In genomic region chr19:48135411-48135810, GRCh38 we compare ENCODE assay signal across 18 cellular contexts. TPM values are rescaled to one million over a fixed set of nuclear protein-coding genes. Genes with fewer than 3 reads are reported as not detected.
DNase-seq lines count a peak whose midpoint lies in the region; ATAC-seq and TF ChIP-seq lines count a peak whose summit lies in the region.
"Had no signal": no experiment of that assay in that cellular context is flagged by ENCODE, and none has a peak within 500 bp of the region (broad histone marks: within the 10 kb centered on the region; RNA-seq: fewer than 3 reads in every experiment).

No MANE protein-coding gene starts in this region.

- no peak for TF ChIP-seq CTCF in endodermal cell (conservative IDR thresholded peaks at IDR 0.05)

- no peak for ATAC-seq in sciatic nerve

- H3K36me3 Mint-ChIP-seq in activated naive CD4-positive, alpha-beta T cell treated with anti-CD3 and anti-CD28 coated beads for 36 hours (ENCODE audit: low read depth), result peaks cover 43% of the 10 kb centered on the region
- H3K36me3 Mint-ChIP-seq in endodermal cell (ENCODE audit: low read depth), result peaks cover 53% of the 10 kb centered on the region

- H3K4me3 ChIP-seq in endodermal cell (ENCODE audit: low read length), result no peak overlapping the region
- H3K4me3 ChIP-seq: BLaER1 treated with 17β-estradiol and CSF1 and Interleukin-3, amounts not matched to agents 10 nM and 100 nM; PC-9 had no signal

- CTCF ChIA-PET in activated naive CD4-positive, alpha-beta T cell treated with anti-CD3 and anti-CD28 coated beads for 36 hours (lab: Charles Lee), result no interaction called here

- 88 to 92% methylated on average over 6 to 8 of the region's 8 CpGs for WGBS in endodermal cell (ENCODE audit: insufficient coverage in 1 of 2, insufficient read length in 1 of 2), 2 experiments

- DNase-seq in activated naive CD4-positive, alpha-beta T cell treated with anti-CD3 and anti-CD28 coated beads for 36 hours, result peak; percentile 41
- DNase-seq in activated naive CD4-positive, alpha-beta T cell treated with anti-CD3 and anti-CD28 coated beads, Interleukin-2, amount 50 U/mL, for 16 hours, result no peak
- DNase-seq in HT-29 (ENCODE audit: low spot score) (peak; percentile 39), endodermal cell (peak; percentile 65), inferior parietal cortex (ENCODE audit: extremely low spot score) (no peak), sciatic nerve (ENCODE audit: low spot score) (no peak), NCI-H345 treated with DMSO at 0.1 percent for 48 hours (lab: John Stamatoyannopoulos, UW; ENCODE audit: unreplicated experiment) (no peak)
- peak; percentile 4 to 30 for DNase-seq in stimulated activated CD4-positive, alpha-beta T cell treated with anti-CD3 and anti-CD28 coated beads, Interleukin-4, amount 100 ng/mL, for 48 hours (ENCODE audit: low read depth in 2 of 2)
- DNase-seq: activated CD4-positive, alpha-beta T cell treated with anti-CD3 and anti-CD28 coated beads for 4 hours; activated gamma-delta T cell; effector memory CD4-positive, alpha-beta T cell; GF-D8; kidney glomerular epithelial cell; NCI-H345 had no signal

- intact Hi-C loops in activated naive CD4-positive, alpha-beta T cell treated with anti-CD3 and anti-CD28 coated beads for 36 hours (cut with micrococcal nuclease), result no loop called here
- intact Hi-C loops in sciatic nerve (cut with DNase I), result no loop called here

- no peaks in the 10 kb centered on the region for H3K4me1 ChIP-seq in endodermal cell (ENCODE audit: control insufficient read depth, insufficient read depth, low read length)
- H3K4me1 ChIP-seq: BLaER1 treated with 17β-estradiol and CSF1 and Interleukin-3, amounts not matched to agents 10 nM and 100 nM had no signal

- H3K27me3 Mint-ChIP-seq in activated naive CD4-positive, alpha-beta T cell treated with anti-CD3 and anti-CD28 coated beads for 36 hours (ENCODE audit: low read depth), result no peaks in the 10 kb centered on the region
- H3K27me3 Mint-ChIP-seq in endodermal cell (ENCODE audit: insufficient read depth), result no peaks in the 10 kb centered on the region
- H3K27me3 Mint-ChIP-seq: brain had no signal

- H3K27ac Mint-ChIP-seq in activated naive CD4-positive, alpha-beta T cell treated with anti-CD3 and anti-CD28 coated beads for 36 hours, result no peak overlapping the region
- peak overlapping the region; percentile 72 for H3K27ac Mint-ChIP-seq in endodermal cell

- no peak overlapping the region for H3K4me3 Mint-ChIP-seq in activated naive CD4-positive, alpha-beta T cell treated with anti-CD3 and anti-CD28 coated beads for 36 hours
- no peak overlapping the region for H3K4me3 Mint-ChIP-seq in endodermal cell
- H3K4me3 Mint-ChIP-seq: brain had no signal

- H3K36me3 ChIP-seq in endodermal cell (ENCODE audit: control insufficient read depth, insufficient read depth, low read length), result peaks cover 32% of the 10 kb centered on the region

- no peaks in the 10 kb centered on the region for H3K27me3 ChIP-seq in endodermal cell (ENCODE audit: control insufficient read depth, insufficient read depth, low read length, poor library complexity, severe bottlenecking)
- H3K27me3 ChIP-seq: BLaER1 treated with 17β-estradiol and CSF1 and Interleukin-3, amounts not matched to agents 10 nM and 100 nM had no signal

- no peaks in the 10 kb centered on the region for H3K4me1 Mint-ChIP-seq in activated naive CD4-positive, alpha-beta T cell treated with anti-CD3 and anti-CD28 coated beads for 36 hours (ENCODE audit: low read depth)
- no peaks in the 10 kb centered on the region for H3K4me1 Mint-ChIP-seq in endodermal cell
- H3K4me1 Mint-ChIP-seq: brain had no signal

- H3K9me3 ChIP-seq in endodermal cell (ENCODE audit: control insufficient read depth, low read length), result no peaks in the 10 kb centered on the region
- H3K9me3 ChIP-seq: BLaER1 treated with 17β-estradiol and CSF1 and Interleukin-3, amounts not matched to agents 10 nM and 100 nM had no signal

- H3K27ac ChIP-seq in endodermal cell (ENCODE audit: low read depth, low read length), result no peak overlapping the region
- H3K27ac ChIP-seq: BLaER1 treated with 17β-estradiol and CSF1 and Interleukin-3, amounts not matched to agents 10 nM and 100 nM; HL-60; PC-9 had no signal

- no peak overlapping the region for H3K9ac ChIP-seq in endodermal cell (ENCODE audit: extremely low read depth, low read length, poor library complexity, severe bottlenecking)
- H3K9ac ChIP-seq: BLaER1 treated with 17β-estradiol and CSF1 and Interleukin-3, amounts not matched to agents 10 nM and 100 nM had no signal

- no peaks in the 10 kb centered on the region for H3K9me3 Mint-ChIP-seq in activated naive CD4-positive, alpha-beta T cell treated with anti-CD3 and anti-CD28 coated beads for 36 hours
- no peaks in the 10 kb centered on the region for H3K9me3 Mint-ChIP-seq in endodermal cell
- H3K9me3 Mint-ChIP-seq: brain had no signal

RNA-seq across cellular contexts. Expression of gene PLA2G4C, which starts 24.8 kb away (rescaled TPM):
- 1 to 10 TPM; 8.8 to 9.6 TPM for total RNA-seq in activated naive CD4-positive, alpha-beta T cell treated with anti-CD3 and anti-CD28 coated beads for 36 hours
- total RNA-seq in HT-29 (2014; rRNA removed; shearing (Covaris generic)), result 1.8 TPM in 1 of 2 replicates, not detected in the other
- 1 to 10 TPM; 1.3 to 1.4 TPM for total RNA-seq in endodermal cell
- 1.9 TPM for polyA plus RNA-seq in endodermal cell (2013, experiment 1 of 2)
- polyA plus RNA-seq in endodermal cell (2013, experiment 2 of 2), result 0.79 TPM
- total RNA-seq in sciatic nerve, result 32.7 TPM
- total RNA-seq: PC-9 had no signal

RNA-seq across cellular contexts. Expression of gene LIG1, which starts 34.7 kb away (rescaled TPM):
- total RNA-seq in activated naive CD4-positive, alpha-beta T cell treated with anti-CD3 and anti-CD28 coated beads for 36 hours, result 100 to 1,000 TPM; 187 to 195 TPM
- total RNA-seq in HT-29 (2014; rRNA removed; shearing (Covaris generic)), result 174 and 182 TPM in 2 replicates
- total RNA-seq in endodermal cell (100 to 1,000 TPM in 1 of 2 donors, 10 to 100 TPM in 1; 91.6 to 117 TPM), sciatic nerve (16.9 TPM)
- polyA plus RNA-seq in endodermal cell (2013, experiment 1 of 2), result 74.1 TPM
- 65.3 TPM for polyA plus RNA-seq in endodermal cell (2013, experiment 2 of 2)

RNA-seq across cellular contexts. Expression of gene ZSWIM9, which starts 35.1 kb away (rescaled TPM):
- total RNA-seq in activated naive CD4-positive, alpha-beta T cell treated with anti-CD3 and anti-CD28 coated beads for 36 hours, result 1 to 10 TPM; 6.1 to 6.7 TPM
- total RNA-seq in HT-29 (2014; rRNA removed; shearing (Covaris generic)), result 7.5 and 8.2 TPM in 2 replicates
- total RNA-seq in endodermal cell (10 to 100 TPM in 1 of 2 donors, 1 to 10 TPM in 1; 9.9 to 13.0 TPM), sciatic nerve (10.7 TPM)
- polyA plus RNA-seq in endodermal cell (2013, experiment 1 of 2), result 6.1 TPM
- polyA plus RNA-seq in endodermal cell (2013, experiment 2 of 2), result 5.6 TPM

Comparison
In these comparisons a context has a peak if more than half of its experiments do, and no peak if none do; other contexts are left out.
1. DNase-seq: peak in activated naive CD4-positive, alpha-beta T cell treated with anti-CD3 and anti-CD28 coated beads for 36 hours (single experiment), HT-29 (single experiment), endodermal cell (single experiment) and stimulated activated CD4-positive, alpha-beta T cell treated with anti-CD3 and anti-CD28 coated beads, Interleukin-4, amount 100 ng/mL, for 48 hours (2 of 2); none in activated naive CD4-positive, alpha-beta T cell treated with anti-CD3 and anti-CD28 coated beads, Interleukin-2, amount 50 U/mL, for 16 hours (single experiment), inferior parietal cortex (single experiment), sciatic nerve (single experiment) and NCI-H345 treated with DMSO at 0.1 percent for 48 hours (single experiment).